Comparison of ENCODE assay signal across 1 cellular context in the genomic region with DNA sequence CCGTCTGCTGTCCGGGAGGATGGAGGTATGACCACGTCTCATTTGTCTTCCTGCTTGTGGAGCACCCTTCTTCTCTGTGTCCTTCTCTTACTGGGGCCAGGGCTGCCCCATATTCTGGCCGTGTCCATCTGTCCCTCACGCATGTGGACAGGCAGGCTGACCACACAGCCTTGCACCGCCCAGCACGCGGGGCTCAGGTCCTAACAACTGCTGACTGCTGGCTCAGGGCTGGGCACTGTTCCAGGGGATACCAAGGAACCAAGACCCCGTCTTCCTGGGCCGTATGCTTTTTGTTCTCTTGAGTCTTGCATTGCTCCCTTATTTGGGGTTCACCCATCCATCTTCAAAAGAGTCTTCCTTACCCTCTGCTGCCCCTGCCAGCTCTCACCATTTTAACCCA.
TF ChIP-seq lines count a peak whose summit lies in the region.

No MANE protein-coding gene starts in this region.

TF ChIP-seq in K562, 482 proteins besides CTCF, POLR2A, EP300 and RAD21 (continued from another document):
- no peak for TF ChIP-seq ZBTB40 (IDR thresholded peaks at IDR 0.05)
- no peak for TF ChIP-seq ZBTB40 (CRISPR knock-in tag; IDR thresholded peaks at IDR 0.05)
- TF ChIP-seq NFIC (IDR thresholded peaks at IDR 0.05): peak; percentile 33; the same call in 1 of the 2 replicates
- TF ChIP-seq U2AF1 (optimal IDR thresholded peaks at IDR 0.05; ENCODE audit: low read depth, low read length): no peak
